ENCODE assay signal across 10 cellular contexts in the genomic region with DNA sequence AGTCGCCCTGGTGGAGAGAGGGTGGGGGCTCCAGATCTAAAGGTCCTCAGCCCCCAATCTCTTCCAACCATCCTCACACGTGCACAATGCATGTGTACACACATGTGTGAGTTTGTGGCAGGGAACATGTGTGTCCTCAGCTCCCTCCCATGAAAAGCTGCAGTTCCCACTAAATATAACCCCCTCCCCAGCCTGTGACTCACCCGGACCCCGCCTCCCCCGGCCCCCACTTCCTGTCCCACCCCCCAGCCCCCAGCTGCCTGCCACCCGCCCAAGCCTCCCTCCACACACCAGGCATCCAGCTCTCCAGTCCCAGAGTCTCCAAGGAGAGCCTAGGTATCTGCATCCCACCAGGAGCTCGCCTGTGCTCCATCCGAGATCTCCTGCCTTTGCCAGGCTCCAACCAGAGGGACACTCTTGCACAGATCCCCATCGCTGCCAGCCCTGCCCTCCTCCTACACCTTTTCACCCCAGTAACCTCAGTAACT. TPM values are rescaled to one million over a fixed set of nuclear protein-coding genes. Genes with fewer than 3 reads are reported as not detected.
DNase-seq lines count a peak whose midpoint lies in the region; ATAC-seq, FAIRE-seq and TF ChIP-seq lines count a peak whose summit lies in the region.
"Had no signal": no experiment of that assay in that cellular context is flagged by ENCODE, and none has a peak within 500 bp of the region (broad histone marks: within the 10 kb centered on the region; RNA-seq: fewer than 3 reads in every experiment).

No MANE protein-coding gene starts in this region.

- FAIRE-seq in RCC 7860 (lab: Jason Lieb, UNC) = no peak

- peak overlapping the region; percentile 61 for H3K4me3 ChIP-seq in WERI-Rb-1 (ENCODE audit: low read depth, low read length)
- H3K4me3 ChIP-seq: lung had no signal

- intact Hi-C loops in left ventricle myocardium superior (cut with micrococcal nuclease) = no loop called here

- H3K4me3 Mint-ChIP-seq in stimulated activated naive CD8-positive, alpha-beta T cell treated with anti-CD3 and anti-CD28 coated beads, Interleukin-15, amount 100 ng/mL, for 72 hours = peak overlapping the region; percentile 92 to 93

- H3K27ac ChIP-seq in WERI-Rb-1 = peak overlapping the region; percentile 69

- no peaks in the 10 kb centered on the region for H3K27me3 ChIP-seq in WERI-Rb-1 (ENCODE audit: insufficient read depth, low read depth, severe bottlenecking)

- H3K27me3 Mint-ChIP-seq in stimulated activated naive CD8-positive, alpha-beta T cell treated with anti-CD3 and anti-CD28 coated beads, Interleukin-15, amount 100 ng/mL, for 72 hours = no peaks in the 10 kb centered on the region
- H3K27me3 Mint-ChIP-seq: B cell had no signal

- H3K9me3 ChIP-seq in WERI-Rb-1 (ENCODE audit: severe bottlenecking) = no peaks in the 10 kb centered on the region

- H3K27ac Mint-ChIP-seq in stimulated activated naive CD8-positive, alpha-beta T cell treated with anti-CD3 and anti-CD28 coated beads, Interleukin-15, amount 100 ng/mL, for 72 hours = peak overlapping the region in 1 of 2 donors; percentile 36

- ATAC-seq in left ventricle myocardium superior = no peak
- no peak for ATAC-seq in stimulated activated naive CD8-positive, alpha-beta T cell treated with anti-CD3 and anti-CD28 coated beads, Interleukin-15, amount 100 ng/mL, for 72 hours
- no peak for ATAC-seq in HG02678 (IDR thresholded peaks at IDR 0.05; ENCODE audit: unreplicated experiment)

- peaks cover 3% of the 10 kb centered on the region for H3K36me3 ChIP-seq in WERI-Rb-1

- DNase-seq in NCI-H748 (lab: John Stamatoyannopoulos, UW; ENCODE audit: unreplicated experiment) = peak; percentile 50
- DNase-seq in NCI-H748 treated with DMSO at 0.1 percent for 48 hours (lab: John Stamatoyannopoulos, UW) = no peak
- peak; percentile 28 for DNase-seq in WERI-Rb-1
- DNase-seq in left ventricle myocardium superior = peak; percentile 27
- DNase-seq in stimulated activated naive CD8-positive, alpha-beta T cell treated with anti-CD3 and anti-CD28 coated beads, Interleukin-15, amount 100 ng/mL, for 72 hours = no peak
- DNase-seq in RCC 7860 (ENCODE audit: low spot score) = no peak
- DNase-seq in cerebellar nuclear complex (lab: John Stamatoyannopoulos, UW) = no peak

- H3K9me3 Mint-ChIP-seq in stimulated activated naive CD8-positive, alpha-beta T cell treated with anti-CD3 and anti-CD28 coated beads, Interleukin-15, amount 100 ng/mL, for 72 hours = no peaks in the 10 kb centered on the region

- TF ChIP-seq CTCF in WERI-Rb-1 (IDR thresholded peaks at IDR 0.05; ENCODE audit: low read depth, low read length) = no peak

- peaks cover 75% of the 10 kb centered on the region for H3K4me1 Mint-ChIP-seq in stimulated activated naive CD8-positive, alpha-beta T cell treated with anti-CD3 and anti-CD28 coated beads, Interleukin-15, amount 100 ng/mL, for 72 hours

RNA-seq across cellular contexts. Expression of gene DLG4, which starts 3.9 kb away (rescaled TPM):
- total RNA-seq in left ventricle myocardium superior = 21.3 TPM

RNA-seq across cellular contexts. Expression of gene ACADVL, which starts 4.0 kb away (rescaled TPM):
- total RNA-seq in left ventricle myocardium superior = 2,270 TPM

RNA-seq across cellular contexts. Expression of gene DVL2, which starts 18.6 kb away (rescaled TPM):
- 23.5 TPM for total RNA-seq in left ventricle myocardium superior

RNA-seq across cellular contexts. Expression of gene PHF23, which starts 23.6 kb away (rescaled TPM):
- total RNA-seq in left ventricle myocardium superior = 29.4 TPM

RNA-seq across cellular contexts. Expression of gene GABARAP, which starts 26.6 kb away (rescaled TPM):
- total RNA-seq in left ventricle myocardium superior = 456 TPM

Comparison
In these comparisons a context has a peak if more than half of its experiments do, and no peak if none do; other contexts are left out.
1. DNase-seq: peak in NCI-H748 (single experiment), WERI-Rb-1 (single experiment) and left ventricle myocardium superior (single experiment); none in NCI-H748 treated with DMSO at 0.1 percent for 48 hours (single experiment), stimulated activated naive CD8-positive, alpha-beta T cell treated with anti-CD3 and anti-CD28 coated beads, Interleukin-15, amount 100 ng/mL, for 72 hours (0 of 2), RCC 7860 (single experiment) and cerebellar nuclear complex (0 of 2).